In genomic region chr1:52281518-52281917, GRCh38 we compare ENCODE assay signal across 1 cellular context.
TF ChIP-seq lines count a peak whose summit lies in the region.

No MANE protein-coding gene starts in this region.

TF ChIP-seq in HepG2, 621 proteins besides CTCF, POLR2A, EP300 and RAD21 (continued from another document and continues in another):
- TF ChIP-seq, protein P1, sequence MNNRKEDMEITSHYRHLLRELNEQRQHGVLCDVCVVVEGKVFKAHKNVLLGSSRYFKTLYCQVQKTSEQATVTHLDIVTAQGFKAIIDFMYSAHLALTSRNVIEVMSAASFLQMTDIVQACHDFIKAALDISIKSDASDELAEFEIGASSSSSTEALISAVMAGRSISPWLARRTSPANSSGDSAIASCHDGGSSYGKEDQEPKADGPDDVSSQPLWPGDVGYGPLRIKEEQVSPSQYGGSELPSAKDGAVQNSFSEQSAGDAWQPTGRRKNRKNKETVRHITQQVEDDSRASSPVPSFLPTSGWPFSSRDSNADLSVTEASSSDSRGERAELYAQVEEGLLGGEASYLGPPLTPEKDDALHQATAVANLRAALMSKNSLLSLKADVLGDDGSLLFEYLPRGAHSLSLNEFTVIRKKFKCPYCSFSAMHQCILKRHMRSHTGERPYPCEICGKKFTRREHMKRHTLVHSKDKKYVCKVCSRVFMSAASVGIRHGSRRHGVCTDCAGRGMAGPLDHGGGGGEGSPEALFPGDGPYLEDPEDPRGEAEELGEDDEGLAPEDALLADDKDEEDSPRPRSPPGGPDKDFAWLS (CRISPR knock-in tag; IDR thresholded peaks at IDR 0.05; ENCODE audit: borderline replicate concordance) = no peak
- no peak for TF ChIP-seq ZBTB2 (CRISPR knock-in tag; IDR thresholded peaks at IDR 0.05; ENCODE audit: low read depth)
- no peak for TF ChIP-seq BRF2 (CRISPR knock-in tag; IDR thresholded peaks at IDR 0.05)
- TF ChIP-seq LCORL (IDR thresholded peaks at IDR 0.05) = no peak
- TF ChIP-seq LCORL (CRISPR knock-in tag; IDR thresholded peaks at IDR 0.05) = peak; percentile 58; the same call in 1 of the 2 replicates
- peak; percentile 91 for TF ChIP-seq NCOA2 (CRISPR knock-in tag; IDR thresholded peaks at IDR 0.05)
- TF ChIP-seq KLF9 (CRISPR knock-in tag; IDR thresholded peaks at IDR 0.05; ENCODE audit: low read depth) = no peak
- no peak for TF ChIP-seq MEIS1 (CRISPR knock-in tag; IDR thresholded peaks at IDR 0.05; ENCODE audit: borderline replicate concordance)
- TF ChIP-seq FOXJ3 (CRISPR knock-in tag; IDR thresholded peaks at IDR 0.05; ENCODE audit: borderline replicate concordance) = 0 out of 2 replicates have a peak, but pooled peaks have one; percentile 53
- TF ChIP-seq SNAPC2 (CRISPR knock-in tag; IDR thresholded peaks at IDR 0.05) = 0 out of 2 replicates have a peak, but pooled peaks have one; percentile 61
- TF ChIP-seq ZNF772 (CRISPR knock-in tag; IDR thresholded peaks at IDR 0.05) = peak; percentile 45; the same call in 1 of the 2 replicates
- peak; percentile 39; the same call in 1 of the 2 replicates for TF ChIP-seq ZNF609 (CRISPR knock-in tag; IDR thresholded peaks at IDR 0.05; ENCODE audit: borderline replicate concordance)
- peak; percentile 95 for TF ChIP-seq ZNF792 (CRISPR knock-in tag; IDR thresholded peaks at IDR 0.05)
- TF ChIP-seq, protein P2, sequence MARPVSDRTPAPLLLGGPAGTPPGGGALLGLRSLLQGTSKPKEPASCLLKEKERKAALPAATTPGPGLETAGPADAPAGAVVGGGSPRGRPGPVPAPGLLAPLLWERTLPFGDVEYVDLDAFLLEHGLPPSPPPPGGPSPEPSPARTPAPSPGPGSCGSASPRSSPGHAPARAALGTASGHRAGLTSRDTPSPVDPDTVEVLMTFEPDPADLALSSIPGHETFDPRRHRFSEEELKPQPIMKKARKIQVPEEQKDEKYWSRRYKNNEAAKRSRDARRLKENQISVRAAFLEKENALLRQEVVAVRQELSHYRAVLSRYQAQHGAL (CRISPR knock-in tag; IDR thresholded peaks at IDR 0.05; ENCODE audit: not compliant biosample characterization) = no peak
- TF ChIP-seq, protein P3, sequence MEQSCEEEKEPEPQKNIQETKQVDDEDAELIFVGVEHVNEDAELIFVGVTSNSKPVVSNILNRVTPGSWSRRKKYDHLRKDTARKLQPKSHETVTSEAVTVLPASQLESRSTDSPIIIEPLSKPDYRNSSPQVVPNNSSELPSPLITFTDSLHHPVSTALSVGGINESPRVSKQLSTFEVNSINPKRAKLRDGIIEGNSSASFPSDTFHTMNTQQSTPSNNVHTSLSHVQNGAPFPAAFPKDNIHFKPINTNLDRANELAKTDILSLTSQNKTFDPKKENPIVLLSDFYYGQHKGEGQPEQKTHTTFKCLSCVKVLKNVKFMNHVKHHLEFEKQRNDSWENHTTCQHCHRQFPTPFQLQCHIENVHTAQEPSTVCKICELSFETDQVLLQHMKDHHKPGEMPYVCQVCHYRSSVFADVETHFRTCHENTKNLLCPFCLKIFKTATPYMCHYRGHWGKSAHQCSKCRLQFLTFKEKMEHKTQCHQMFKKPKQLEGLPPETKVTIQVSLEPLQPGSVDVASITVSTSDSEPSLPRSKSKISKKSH (CRISPR knock-in tag; IDR thresholded peaks at IDR 0.05; ENCODE audit: borderline replicate concordance) = no peak
- 0 out of 2 replicates have a peak, but pooled peaks have one; percentile 35 for TF ChIP-seq ZNF124 (CRISPR knock-in tag; IDR thresholded peaks at IDR 0.05)
- TF ChIP-seq TCF7 (IDR thresholded peaks at IDR 0.05; ENCODE audit: low read depth) = peak; percentile 89
- TF ChIP-seq SIX1 (CRISPR knock-in tag; IDR thresholded peaks at IDR 0.05; ENCODE audit: borderline replicate concordance) = 0 out of 2 replicates have a peak, but pooled peaks have one; percentile 25
- TF ChIP-seq CAMTA2 (CRISPR knock-in tag; IDR thresholded peaks at IDR 0.05; ENCODE audit: borderline replicate concordance) = no peak
- no peak for TF ChIP-seq ZNF839 (CRISPR knock-in tag; IDR thresholded peaks at IDR 0.05; ENCODE audit: borderline replicate concordance)
- peak; percentile 69; the same call in 1 of the 2 replicates for TF ChIP-seq NFIC (IDR thresholded peaks at IDR 0.05; ENCODE audit: low read length)
- peak; percentile 91 for TF ChIP-seq MED1 (CRISPR knock-in tag; IDR thresholded peaks at IDR 0.05)
- TF ChIP-seq ZNF543 (CRISPR knock-in tag; IDR thresholded peaks at IDR 0.05) = no peak
- TF ChIP-seq ZNF20 (CRISPR knock-in tag; IDR thresholded peaks at IDR 0.05) = no peak
- no peak for TF ChIP-seq KDM5B (CRISPR knock-in tag; IDR thresholded peaks at IDR 0.05; ENCODE audit: borderline replicate concordance)
- TF ChIP-seq ZNF773 (CRISPR knock-in tag; IDR thresholded peaks at IDR 0.05; ENCODE audit: borderline replicate concordance) = no peak
- no peak for TF ChIP-seq ZBTB33 (CRISPR knock-in tag; IDR thresholded peaks at IDR 0.05)
- no peak for TF ChIP-seq PAX8 (CRISPR knock-in tag; IDR thresholded peaks at IDR 0.05; ENCODE audit: borderline replicate concordance)
- no peak for TF ChIP-seq RFX1 (IDR thresholded peaks at IDR 0.05)
- TF ChIP-seq PAXIP1 (CRISPR knock-in tag; conservative IDR thresholded peaks at IDR 0.05) = peak; percentile 90
- 0 out of 2 replicates have a peak, but pooled peaks have one; percentile 18 for TF ChIP-seq SMYD3 (CRISPR knock-in tag; IDR thresholded peaks at IDR 0.05)
- 0 out of 2 replicates have a peak, but pooled peaks have one; percentile 27 for TF ChIP-seq ZNF331 (CRISPR knock-in tag; IDR thresholded peaks at IDR 0.05)
- no peak for TF ChIP-seq ZNF501 (CRISPR knock-in tag; IDR thresholded peaks at IDR 0.05)
- TF ChIP-seq ZNF547 (CRISPR knock-in tag; IDR thresholded peaks at IDR 0.05) = no peak
- peak; percentile 29; the same call in 1 of the 2 replicates for TF ChIP-seq GABPB1 (CRISPR knock-in tag; IDR thresholded peaks at IDR 0.05)
- TF ChIP-seq IKZF4 (CRISPR knock-in tag; IDR thresholded peaks at IDR 0.05; ENCODE audit: borderline replicate concordance, low read depth, not compliant biosample characterization) = no peak
- TF ChIP-seq SOX13 (IDR thresholded peaks at IDR 0.05) = peak; percentile 56; the same call in 1 of the 2 replicates
- TF ChIP-seq SOX13 (CRISPR knock-in tag; conservative IDR thresholded peaks at IDR 0.05 in 1 of 2, IDR thresholded peaks at IDR 0.05 in 1 of 2) = peak in 1 of 2 experiments; percentile 88; a peak in 2 of 4 replicates
- TF ChIP-seq, protein P4, sequence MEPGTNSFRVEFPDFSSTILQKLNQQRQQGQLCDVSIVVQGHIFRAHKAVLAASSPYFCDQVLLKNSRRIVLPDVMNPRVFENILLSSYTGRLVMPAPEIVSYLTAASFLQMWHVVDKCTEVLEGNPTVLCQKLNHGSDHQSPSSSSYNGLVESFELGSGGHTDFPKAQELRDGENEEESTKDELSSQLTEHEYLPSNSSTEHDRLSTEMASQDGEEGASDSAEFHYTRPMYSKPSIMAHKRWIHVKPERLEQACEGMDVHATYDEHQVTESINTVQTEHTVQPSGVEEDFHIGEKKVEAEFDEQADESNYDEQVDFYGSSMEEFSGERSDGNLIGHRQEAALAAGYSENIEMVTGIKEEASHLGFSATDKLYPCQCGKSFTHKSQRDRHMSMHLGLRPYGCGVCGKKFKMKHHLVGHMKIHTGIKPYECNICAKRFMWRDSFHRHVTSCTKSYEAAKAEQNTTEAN (CRISPR knock-in tag; conservative IDR thresholded peaks at IDR 0.05) = peak; percentile 81; the same call in 1 of the 2 replicates
